In genomic region chr13:64127856-64128255, GRCh38 we compare ENCODE assay signal across 19 cellular contexts.
"Had no signal": no experiment of that assay in that cellular context is flagged by ENCODE, and none has a peak within 500 bp of the region (broad histone marks: within the 10 kb centered on the region; RNA-seq: fewer than 3 reads in every experiment).

No MANE protein-coding gene starts in this region.

- H3K4me3 Mint-ChIP-seq: activated CD8-positive, alpha-beta T cell treated with anti-CD3 and anti-CD28 coated beads for 36 hours; activated naive CD8-positive, alpha-beta T cell treated with anti-CD3 and anti-CD28 coated beads, Interleukin-2, amount 10 ng/mL, durations not matched to agents 7 days and 5 days; T-helper 1 cell treated with Interleukin-12 subunit alpha and Interleukin-12 subunit beta and Interleukin-4 antibody, amounts not matched to agents 30 μg/mL and 1 μg/mL, for 36 hours had no signal

- H3K27me3 ChIP-seq: ascending aorta, body of pancreas had no signal

- H3K4me1 Mint-ChIP-seq: activated naive CD8-positive, alpha-beta T cell treated with anti-CD3 and anti-CD28 coated beads, Interleukin-2, amount 10 ng/mL, durations not matched to agents 7 days and 5 days had no signal

- H3K36me3 Mint-ChIP-seq: activated naive CD8-positive, alpha-beta T cell treated with anti-CD3 and anti-CD28 coated beads, Interleukin-2, amount 10 ng/mL, durations not matched to agents 7 days and 5 days had no signal

- H3K27ac ChIP-seq: ascending aorta, body of pancreas had no signal

- H3K9me3 ChIP-seq: ascending aorta, body of pancreas had no signal

- H3K4me3 ChIP-seq: ascending aorta, body of pancreas had no signal

- ATAC-seq: activated CD4-positive, CD25-positive, alpha-beta regulatory T cell treated with anti-CD3 and anti-CD28 coated beads, Interleukin-2, amount 50 U/mL, for 24 hours; activated CD8-positive, alpha-beta T cell treated with anti-CD3 and anti-CD28 coated beads for 36 hours; body of pancreas had no signal

- DNase-seq: activated CD4-positive, alpha-beta T cell treated with anti-CD3 and anti-CD28 coated beads for 4 hours; activated CD8-positive, alpha-beta memory T cell treated with anti-CD3 and anti-CD28 coated beads, Interleukin-2, amount 50 U/mL, for 4 hours; activated CD8-positive, alpha-beta T cell treated with anti-CD3 and anti-CD28 coated beads for 36 hours; activated naive CD4-positive, alpha-beta T cell treated with anti-CD3 and anti-CD28 coated beads, Interleukin-2, amount 50 U/mL, for 16 hours; activated naive CD8-positive, alpha-beta T cell treated with anti-CD3 and anti-CD28 coated beads, Interleukin-2, amount 10 ng/mL, durations not matched to agents 7 days and 5 days; activated T-cell treated with anti-CD3 and anti-CD28 coated beads, Interleukin-2, amount 50 U/mL, for 1 hour; body of pancreas; central memory CD4-positive, alpha-beta T cell; KG1; NCI-H1092; NCI-H1417; NCI-H1930; NCI-H2171 treated with DMSO at 0.1 percent for 48 hours; NCI-H226; NCI-H510A treated with DMSO at 0.1 percent for 48 hours; SIG-M5 had no signal

- H3K4me1 ChIP-seq: ascending aorta, body of pancreas had no signal

- H3K27ac Mint-ChIP-seq: activated CD8-positive, alpha-beta T cell treated with anti-CD3 and anti-CD28 coated beads for 36 hours; activated naive CD8-positive, alpha-beta T cell treated with anti-CD3 and anti-CD28 coated beads, Interleukin-2, amount 10 ng/mL, durations not matched to agents 7 days and 5 days; T-helper 1 cell treated with Interleukin-12 subunit alpha and Interleukin-12 subunit beta and Interleukin-4 antibody, amounts not matched to agents 30 μg/mL and 1 μg/mL, for 36 hours had no signal

- H3K27me3 Mint-ChIP-seq: activated CD8-positive, alpha-beta T cell treated with anti-CD3 and anti-CD28 coated beads for 36 hours; activated naive CD8-positive, alpha-beta T cell treated with anti-CD3 and anti-CD28 coated beads, Interleukin-2, amount 10 ng/mL, durations not matched to agents 7 days and 5 days had no signal

- H3K36me3 ChIP-seq: ascending aorta had no signal

- H3K9me3 Mint-ChIP-seq: activated naive CD8-positive, alpha-beta T cell treated with anti-CD3 and anti-CD28 coated beads, Interleukin-2, amount 10 ng/mL, durations not matched to agents 7 days and 5 days had no signal
